ENCODE assay signal across 8 cellular contexts in genomic region chr9:76835571-76836283, GRCh38.
DNase-seq lines count a peak whose midpoint lies in the region; ATAC-seq and TF ChIP-seq lines count a peak whose summit lies in the region.

No MANE protein-coding gene starts in this region.

- H3K36me3 ChIP-seq in gastrocnemius medialis: no peaks in the 10 kb centered on the region

- TF ChIP-seq CTCF in WI38 (IDR thresholded peaks at IDR 0.05; ENCODE audit: low read depth, low read length) (no peak), gastrocnemius medialis (IDR thresholded peaks at IDR 0.05 in 4 of 5, conservative IDR thresholded peaks at IDR 0.05 in 1 of 5) (no peak), progenitor cell of endocrine pancreas (IDR thresholded peaks at IDR 0.05; ENCODE audit: unreplicated experiment) (no peak)

- H3K4me3 ChIP-seq in WI38 (ENCODE audit: low read depth, low read length): 0 out of 2 replicates have a peak overlapping the region, but pooled peaks have one; percentile 12
- H3K4me3 ChIP-seq in gastrocnemius medialis: peak overlapping the region in 3 of 4 donors; percentile 2 to 37 (median 33)

- peak overlapping the region; percentile 58 to 76 (median 66) for H3K27ac ChIP-seq in gastrocnemius medialis

- DNase-seq in H4 (ENCODE audit: low spot score) (peak; percentile 92), foreskin melanocyte (peak; percentile 64), gastrocnemius medialis (no peak), progenitor cell of endocrine pancreas (ENCODE audit: low spot score, unreplicated experiment) (no peak)

- no peaks in the 10 kb centered on the region for H3K27me3 ChIP-seq in gastrocnemius medialis

- peaks cover 10% of the 10 kb centered on the region for H3K27me3 Mint-ChIP-seq in progenitor cell of endocrine pancreas

- H3K4me1 ChIP-seq in gastrocnemius medialis: peaks cover 9 to 14% of the 10 kb centered on the region in 2 donors

- H3K9me3 Mint-ChIP-seq in progenitor cell of endocrine pancreas (ENCODE audit: low read depth): peaks cover 3% of the 10 kb centered on the region

- no peak for TF ChIP-seq POLR2A in gastrocnemius medialis (IDR thresholded peaks at IDR 0.05)

- no peak overlapping the region for H3K4me3 Mint-ChIP-seq in progenitor cell of endocrine pancreas (ENCODE audit: low read depth)

- ATAC-seq in gastrocnemius medialis (peak; percentile 98 to 99), HG03521 (IDR thresholded peaks at IDR 0.05; ENCODE audit: unreplicated experiment) (no peak), GM19035 (IDR thresholded peaks at IDR 0.05; ENCODE audit: unreplicated experiment) (no peak), HG03175 (IDR thresholded peaks at IDR 0.05; ENCODE audit: unreplicated experiment) (no peak)

- H3K4me1 Mint-ChIP-seq in progenitor cell of endocrine pancreas (ENCODE audit: low read depth): no peaks in the 10 kb centered on the region

- H3K36me3 Mint-ChIP-seq in progenitor cell of endocrine pancreas (ENCODE audit: insufficient read depth): no peaks in the 10 kb centered on the region

- intact Hi-C loops in gastrocnemius medialis (cut with DNase I; ENCODE audit: low total_unique reads): no loop called here

- in situ Hi-C loops in gastrocnemius medialis (cut with MboI; ENCODE audit: low sequenced_read_pairs in 4 of 4): no loop called here

- no peaks in the 10 kb centered on the region for H3K9me3 ChIP-seq in gastrocnemius medialis

- no peak overlapping the region for H3K27ac Mint-ChIP-seq in progenitor cell of endocrine pancreas

Comparison
In these comparisons a context has a peak if more than half of its experiments do, and no peak if none do; other contexts are left out.
1. DNase-seq: peak in H4 (single experiment) and foreskin melanocyte (single experiment); none in gastrocnemius medialis (0 of 2) and progenitor cell of endocrine pancreas (single experiment).
2. ATAC-seq: peak in gastrocnemius medialis (2 of 2); none in HG03521 (single experiment), GM19035 (single experiment) and HG03175 (single experiment).